ENCODE assay signal across 17 cellular contexts in the genomic region with DNA sequence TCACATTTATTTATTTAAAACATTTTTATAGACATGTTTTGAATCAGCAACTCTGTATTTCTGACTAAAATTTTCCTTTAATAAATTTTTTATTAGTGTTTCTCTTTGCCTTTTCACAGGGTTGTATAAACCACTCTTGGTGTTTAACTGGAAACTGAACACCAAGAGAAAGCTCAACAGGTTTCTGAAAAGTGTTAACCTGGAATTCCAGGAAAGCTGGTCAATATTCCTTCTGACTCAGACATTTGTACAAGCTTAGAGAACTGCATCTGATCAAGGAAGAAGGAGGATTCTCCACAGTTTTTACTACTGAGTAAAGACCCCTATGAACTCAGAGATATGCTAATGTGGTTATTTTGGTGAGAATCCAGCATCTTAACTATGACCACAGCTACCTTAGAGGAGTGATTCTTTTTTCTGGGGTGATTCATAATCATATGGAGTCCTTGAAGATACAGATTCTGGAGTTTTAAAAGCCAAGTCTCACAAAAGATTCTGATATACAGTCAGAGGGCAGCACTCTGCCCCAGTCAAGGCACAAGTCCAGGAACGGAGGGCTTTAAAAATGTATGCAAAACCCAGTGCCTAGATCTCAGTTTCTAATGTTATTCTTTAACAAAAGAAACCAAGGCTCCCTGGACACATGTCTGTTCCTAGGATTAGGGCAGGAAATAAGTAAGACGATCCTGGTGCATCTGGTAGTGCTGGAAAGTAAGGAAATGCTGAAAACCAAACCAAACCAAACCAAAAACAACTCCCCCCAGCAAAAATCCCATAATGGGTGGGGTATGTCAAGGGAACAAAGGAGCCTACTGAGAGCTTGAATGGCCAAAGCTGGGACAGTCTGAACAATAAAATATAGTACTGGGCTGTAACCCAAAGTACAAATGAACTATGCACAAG.
A peak's percentile ranks its signal among the peaks of the same experiment; 100 is the strongest.
DNase-seq lines count a peak whose midpoint lies in the region; ATAC-seq, FAIRE-seq and TF ChIP-seq lines count a peak whose summit lies in the region.
"Had no signal": no experiment of that assay in that cellular context is flagged by ENCODE, and none has a peak within 500 bp of the region (broad histone marks: within the 10 kb centered on the region; RNA-seq: fewer than 3 reads in every experiment).

No MANE protein-coding gene starts in this region.

- no peaks in the 10 kb centered on the region for H3K9me2 ChIP-seq in GM23338 (ENCODE audit: insufficient read depth)

- H3F3A ChIP-seq in GM23338 (replicated peaks; ENCODE audit: low read depth) = peaks cover 5% of the 10 kb centered on the region; the same call in 1 of the 2 replicates

- H3K4me1 ChIP-seq in GM23338 (ENCODE audit: insufficient read depth) = peaks cover 5% of the 10 kb centered on the region; the same call in 1 of the 2 replicates
- peaks cover 13% of the 10 kb centered on the region for H3K4me1 ChIP-seq in skeletal muscle satellite cell (ENCODE audit: control insufficient read depth, insufficient read depth, low read length)

- H3K4me3 ChIP-seq in GM23338 (no peak overlapping the region), astrocyte of the cerebellum (ENCODE audit: low read depth, low read length) (no peak overlapping the region), skeletal muscle satellite cell (ENCODE audit: low read length) (no peak overlapping the region)
- H3K4me3 ChIP-seq: PC-9 had no signal

- peak overlapping the region; percentile 5; the same call in 1 of the 2 replicates for H3K27ac ChIP-seq in GM23338 (ENCODE audit: low read depth)
- H3K27ac ChIP-seq: PC-9 had no signal

- no peak for ATAC-seq in GM23338
- no peak for ATAC-seq in natural killer cell treated with Interleukin-12 subunit alpha and Interleukin-12 subunit beta and Interleukin-15 and Interleukin-18, amount 100 ng/mL, for 72 hours
- ATAC-seq: stimulated activated naive CD8-positive, alpha-beta T cell treated with anti-CD3 and anti-CD28 coated beads, Interleukin-15, Interleukin-2, amounts not matched to agents 100 U/mL and 50 U/mL, for 24 hours had no signal

- H3K27ac Mint-ChIP-seq in GM23338 = no peak overlapping the region
- H3K27ac Mint-ChIP-seq in natural killer cell treated with Interleukin-12 subunit alpha and Interleukin-12 subunit beta and Interleukin-15 and Interleukin-18, amount 100 ng/mL, for 72 hours = no peak overlapping the region
- H3K27ac Mint-ChIP-seq: CD4-positive, alpha-beta T cell; T-helper 2 cell treated with Interferon-gamma antibody and Interleukin-4, amounts not matched to agents 5 μg/mL and 100 μg/mL, for 36 hours had no signal

- H3K36me3 ChIP-seq in GM23338 (ENCODE audit: insufficient read depth) = no peaks in the 10 kb centered on the region
- no peaks in the 10 kb centered on the region for H3K36me3 ChIP-seq in skeletal muscle satellite cell (ENCODE audit: insufficient read depth, low read length)

- no peak for TF ChIP-seq CTCF in GM23338 (conservative IDR thresholded peaks at IDR 0.05; ENCODE audit: low read depth in 2 of 2)
- TF ChIP-seq CTCF in astrocyte of the cerebellum (IDR thresholded peaks at IDR 0.05; ENCODE audit: low read depth, low read length, missing control alignments) = no peak

- H3K9me3 Mint-ChIP-seq in GM23338 = no peaks in the 10 kb centered on the region
- no peaks in the 10 kb centered on the region for H3K9me3 Mint-ChIP-seq in natural killer cell treated with Interleukin-12 subunit alpha and Interleukin-12 subunit beta and Interleukin-15 and Interleukin-18, amount 100 ng/mL, for 72 hours
- H3K9me3 Mint-ChIP-seq: CD4-positive, alpha-beta T cell; T-helper 2 cell treated with Interferon-gamma antibody and Interleukin-4, amounts not matched to agents 5 μg/mL and 100 μg/mL, for 36 hours had no signal

- H3K27me3 Mint-ChIP-seq in GM23338 (ENCODE audit: insufficient read depth, low read depth, poor library complexity) = peaks cover 2% of the 10 kb centered on the region
- no peaks in the 10 kb centered on the region for H3K27me3 Mint-ChIP-seq in natural killer cell treated with Interleukin-12 subunit alpha and Interleukin-12 subunit beta and Interleukin-15 and Interleukin-18, amount 100 ng/mL, for 72 hours
- H3K27me3 Mint-ChIP-seq: CD4-positive, alpha-beta T cell had no signal

- H3K36me3 Mint-ChIP-seq in GM23338 (ENCODE audit: low read depth) = no peaks in the 10 kb centered on the region
- no peaks in the 10 kb centered on the region for H3K36me3 Mint-ChIP-seq in natural killer cell treated with Interleukin-12 subunit alpha and Interleukin-12 subunit beta and Interleukin-15 and Interleukin-18, amount 100 ng/mL, for 72 hours

- TF ChIP-seq POLR2A in GM12892 (IDR thresholded peaks at IDR 0.05; ENCODE audit: low read depth, low read length) = no peak

- H3K4me1 Mint-ChIP-seq in GM23338 = peaks cover 11% of the 10 kb centered on the region
- H3K4me1 Mint-ChIP-seq in natural killer cell treated with Interleukin-12 subunit alpha and Interleukin-12 subunit beta and Interleukin-15 and Interleukin-18, amount 100 ng/mL, for 72 hours (ENCODE audit: low read depth in 2 of 2) = no peaks in the 10 kb centered on the region

- peak overlapping the region; percentile 6 for H3K9ac ChIP-seq in skeletal muscle satellite cell (ENCODE audit: low read depth, low read length)

- 0 out of 2 replicates have a peak overlapping the region, but pooled peaks have one; percentile 8 for H3K4me2 ChIP-seq in GM23338
- peak overlapping the region; percentile 40 for H3K4me2 ChIP-seq in skeletal muscle satellite cell (ENCODE audit: low read length)
- H3K4me2 ChIP-seq: PC-9 had no signal

- no peak for DNase-seq in GM23338 (ENCODE audit: low spot score)
- DNase-seq in astrocyte of the cerebellum (ENCODE audit: low read depth) = peak; percentile 68
- peak; percentile 83 for DNase-seq in iris pigment epithelial cell (ENCODE audit: low read depth)
- no peak for DNase-seq in GM12892 (ENCODE audit: insufficient read length)
- no peak for DNase-seq in natural killer cell treated with Interleukin-12 subunit alpha and Interleukin-12 subunit beta and Interleukin-15 and Interleukin-18, amount 100 ng/mL, for 72 hours (ENCODE audit: low spot score)
- DNase-seq in NCI-H1694 (lab: John Stamatoyannopoulos, UW) = no peak
- DNase-seq in NCI-H146 treated with DMSO at 0.1 percent for 48 hours (lab: John Stamatoyannopoulos, UW; ENCODE audit: unreplicated experiment) = no peak
- DNase-seq: activated naive CD4-positive, alpha-beta T cell treated with Interleukin-2 at 50 U/mL for 16 hours; CD4-positive, alpha-beta T cell; cortex of kidney; NCI-H446 treated with DMSO at 0.1 percent for 48 hours; PC-9; posterior cingulate gyrus; stimulated activated CD4-positive, alpha-beta T cell treated with anti-CD3 and anti-CD28 coated beads, Interleukin-4, amount 100 ng/mL, for 4 hours; stimulated activated naive CD8-positive, alpha-beta T cell treated with anti-CD3 and anti-CD28 coated beads, Interleukin-15, Interleukin-2, amounts not matched to agents 100 U/mL and 50 U/mL, for 24 hours had no signal

- no peaks in the 10 kb centered on the region for H3K9me3 ChIP-seq in skeletal muscle satellite cell (replicated peaks; ENCODE audit: low read length)

- no peaks in the 10 kb centered on the region for H4K20me1 ChIP-seq in GM23338 (replicated peaks; ENCODE audit: insufficient read depth)

- in situ Hi-C loops in astrocyte of the cerebellum (cut with HindIII; ENCODE audit: low sequenced_read_pairs) = no loop called here

- no peaks in the 10 kb centered on the region for H3K27me3 ChIP-seq in GM23338 (ENCODE audit: insufficient read depth)
- H3K27me3 ChIP-seq in skeletal muscle satellite cell (ENCODE audit: control insufficient read depth, insufficient read depth, low read length) = no peaks in the 10 kb centered on the region

- no peak for FAIRE-seq in GM12892 (lab: Jason Lieb, UNC)

- no peak overlapping the region for H2AFZ ChIP-seq in GM23338
- H2AFZ ChIP-seq: PC-9 had no signal

- no peaks in the 10 kb centered on the region for H3K79me2 ChIP-seq in GM23338 (replicated peaks; ENCODE audit: insufficient read depth)

- H3K4me3 Mint-ChIP-seq in GM23338 = no peak overlapping the region
- no peak overlapping the region for H3K4me3 Mint-ChIP-seq in natural killer cell treated with Interleukin-12 subunit alpha and Interleukin-12 subunit beta and Interleukin-15 and Interleukin-18, amount 100 ng/mL, for 72 hours
- H3K4me3 Mint-ChIP-seq: CD4-positive, alpha-beta T cell; T-helper 2 cell treated with Interferon-gamma antibody and Interleukin-4, amounts not matched to agents 5 μg/mL and 100 μg/mL, for 36 hours had no signal

TF ChIP-seq in GM23338, 12 proteins besides CTCF, POLR2A, EP300 and RAD21 (continues in another document):
- no peak for TF ChIP-seq EZH2 (IDR thresholded peaks at IDR 0.05; ENCODE audit: low read depth, unreplicated experiment)

Comparison
In these comparisons a context has a peak if more than half of its experiments do, and no peak if none do; other contexts are left out.
1. DNase-seq: peak in astrocyte of the cerebellum (single experiment) and iris pigment epithelial cell (single experiment); none in GM23338 (single experiment), GM12892 (single experiment), natural killer cell treated with Interleukin-12 subunit alpha and Interleukin-12 subunit beta and Interleukin-15 and Interleukin-18, amount 100 ng/mL, for 72 hours (single experiment), NCI-H1694 (single experiment) and NCI-H146 treated with DMSO at 0.1 percent for 48 hours (single experiment).